ENCODE assay signal across 13 cellular contexts in genomic region chr10:80516506-80517075, GRCh38. TPM values are rescaled to one million over a fixed set of nuclear protein-coding genes. Genes with fewer than 3 reads are reported as not detected.
A peak's percentile ranks its signal among the peaks of the same experiment; 100 is the strongest.
DNase-seq lines count a peak whose midpoint lies in the region; ATAC-seq and TF ChIP-seq lines count a peak whose summit lies in the region.
"Had no signal": no experiment of that assay in that cellular context is flagged by ENCODE, and none has a peak within 500 bp of the region (broad histone marks: within the 10 kb centered on the region; RNA-seq: fewer than 3 reads in every experiment).

No MANE protein-coding gene starts in this region.

- no peaks in the 10 kb centered on the region for H3K27me3 Mint-ChIP-seq in activated naive CD4-positive, alpha-beta T cell treated with anti-CD3 and anti-CD28 coated beads, Interleukin-2, amount 50 U/mL, for 24 hours
- no peaks in the 10 kb centered on the region for H3K27me3 Mint-ChIP-seq in activated naive CD8-positive, alpha-beta T cell treated with anti-CD3 and anti-CD28 coated beads for 36 hours
- H3K27me3 Mint-ChIP-seq in naive thymus-derived CD4-positive, alpha-beta T cell, result no peaks in the 10 kb centered on the region
- H3K27me3 Mint-ChIP-seq in mesothelial cell of epicardium (ENCODE audit: low read depth), result no peaks in the 10 kb centered on the region

- H3K27ac ChIP-seq in naive thymus-derived CD4-positive, alpha-beta T cell (ENCODE audit: low read depth, low read length), result peak overlapping the region; percentile 27
- H3K27ac ChIP-seq in upper lobe of right lung, result no peak overlapping the region
- H3K27ac ChIP-seq: KMS-11 had no signal

- H3K27ac Mint-ChIP-seq in activated naive CD4-positive, alpha-beta T cell treated with anti-CD3 and anti-CD28 coated beads, Interleukin-2, amount 50 U/mL, for 24 hours, result peak overlapping the region; percentile 57
- peak overlapping the region; percentile 68 for H3K27ac Mint-ChIP-seq in activated naive CD8-positive, alpha-beta T cell treated with anti-CD3 and anti-CD28 coated beads for 36 hours
- peak overlapping the region; percentile 10 to 94 (median 71) for H3K27ac Mint-ChIP-seq in naive thymus-derived CD4-positive, alpha-beta T cell
- no peak overlapping the region for H3K27ac Mint-ChIP-seq in mesothelial cell of epicardium

- H3K36me3 ChIP-seq in naive thymus-derived CD4-positive, alpha-beta T cell (ENCODE audit: control insufficient read depth in 2 of 3, insufficient read depth in 3 of 3, low read length in 3 of 3), result peaks cover 35 to 100% (median 48%) of the 10 kb centered on the region in 3 experiments
- peaks cover 99% of the 10 kb centered on the region for H3K36me3 ChIP-seq in upper lobe of right lung

- no peak for ATAC-seq in naive thymus-derived CD4-positive, alpha-beta T cell
- ATAC-seq in upper lobe of right lung, result peak; percentile 7
- no peak for ATAC-seq in HG03521 (IDR thresholded peaks at IDR 0.05; ENCODE audit: unreplicated experiment)
- ATAC-seq: left lung had no signal

- no peak for DNase-seq in activated naive CD4-positive, alpha-beta T cell treated with Interleukin-2 at 50 U/mL for 16 hours
- DNase-seq in activated naive CD8-positive, alpha-beta T cell treated with anti-CD3 and anti-CD28 coated beads for 36 hours, result no peak
- no peak for DNase-seq in naive thymus-derived CD4-positive, alpha-beta T cell
- DNase-seq in upper lobe of right lung (no peak), mesothelial cell of epicardium (ENCODE audit: low spot score in 2 of 2, unreplicated experiment in 2 of 2) (no peak), NCI-H345 (lab: John Stamatoyannopoulos, UW) (no peak)
- DNase-seq: NCI-H1694 had no signal

- no peaks in the 10 kb centered on the region for H3K9me3 Mint-ChIP-seq in activated naive CD4-positive, alpha-beta T cell treated with anti-CD3 and anti-CD28 coated beads, Interleukin-2, amount 50 U/mL, for 24 hours
- H3K9me3 Mint-ChIP-seq in activated naive CD8-positive, alpha-beta T cell treated with anti-CD3 and anti-CD28 coated beads for 36 hours, result no peaks in the 10 kb centered on the region
- H3K9me3 Mint-ChIP-seq in naive thymus-derived CD4-positive, alpha-beta T cell, result peaks cover 0 to 3% (median 0%) of the 10 kb centered on the region in 11 donors
- no peaks in the 10 kb centered on the region for H3K9me3 Mint-ChIP-seq in mesothelial cell of epicardium

- peaks cover 23% of the 10 kb centered on the region for H3K4me1 Mint-ChIP-seq in activated naive CD4-positive, alpha-beta T cell treated with anti-CD3 and anti-CD28 coated beads, Interleukin-2, amount 50 U/mL, for 24 hours
- H3K4me1 Mint-ChIP-seq in activated naive CD8-positive, alpha-beta T cell treated with anti-CD3 and anti-CD28 coated beads for 36 hours, result peaks cover 33% of the 10 kb centered on the region
- H3K4me1 Mint-ChIP-seq in naive thymus-derived CD4-positive, alpha-beta T cell, result peaks cover 23 to 45% (median 33%) of the 10 kb centered on the region in 7 donors
- no peaks in the 10 kb centered on the region for H3K4me1 Mint-ChIP-seq in mesothelial cell of epicardium

- peaks cover 7% of the 10 kb centered on the region for H3K36me3 Mint-ChIP-seq in activated naive CD4-positive, alpha-beta T cell treated with anti-CD3 and anti-CD28 coated beads, Interleukin-2, amount 50 U/mL, for 24 hours
- peaks cover 23% of the 10 kb centered on the region for H3K36me3 Mint-ChIP-seq in activated naive CD8-positive, alpha-beta T cell treated with anti-CD3 and anti-CD28 coated beads for 36 hours
- peaks cover 5 to 49% (median 34%) of the 10 kb centered on the region in 5 donors for H3K36me3 Mint-ChIP-seq in naive thymus-derived CD4-positive, alpha-beta T cell
- H3K36me3 Mint-ChIP-seq in mesothelial cell of epicardium, result peaks cover 39% of the 10 kb centered on the region

- CTCF ChIA-PET in naive thymus-derived CD4-positive, alpha-beta T cell (lab: Charles Lee), result interaction anchor here (21.4 kb wide), 1 partner anchor 60 kb away, joined by 839 read pairs; the partner anchor contains the start of gene TSPAN14

- H3K27me3 ChIP-seq in naive thymus-derived CD4-positive, alpha-beta T cell (ENCODE audit: control insufficient read depth in 2 of 2, insufficient read depth in 2 of 2, low read length in 2 of 2), result no peaks in the 10 kb centered on the region
- H3K27me3 ChIP-seq in upper lobe of right lung, result no peaks in the 10 kb centered on the region
- H3K27me3 ChIP-seq: left lung had no signal

- H3K9me3 ChIP-seq in naive thymus-derived CD4-positive, alpha-beta T cell (ENCODE audit: control insufficient read depth in 2 of 3, low read length in 3 of 3), result no peaks in the 10 kb centered on the region
- no peaks in the 10 kb centered on the region for H3K9me3 ChIP-seq in upper lobe of right lung
- H3K9me3 ChIP-seq: left lung had no signal

- peaks cover 0 to 5% of the 10 kb centered on the region in 2 donors for H3K4me1 ChIP-seq in naive thymus-derived CD4-positive, alpha-beta T cell (ENCODE audit: control insufficient read depth in 2 of 2, insufficient read depth in 2 of 2, low read length in 2 of 2)
- peaks cover 21% of the 10 kb centered on the region for H3K4me1 ChIP-seq in upper lobe of right lung

- no peak overlapping the region for H3K4me3 Mint-ChIP-seq in activated naive CD4-positive, alpha-beta T cell treated with anti-CD3 and anti-CD28 coated beads, Interleukin-2, amount 50 U/mL, for 24 hours
- no peak overlapping the region for H3K4me3 Mint-ChIP-seq in activated naive CD8-positive, alpha-beta T cell treated with anti-CD3 and anti-CD28 coated beads for 36 hours
- H3K4me3 Mint-ChIP-seq in naive thymus-derived CD4-positive, alpha-beta T cell, result no peak overlapping the region
- no peak overlapping the region for H3K4me3 Mint-ChIP-seq in mesothelial cell of epicardium

- no peak overlapping the region for H3K4me3 ChIP-seq in naive thymus-derived CD4-positive, alpha-beta T cell (ENCODE audit: low read length)
- H3K4me3 ChIP-seq in upper lobe of right lung, result no peak overlapping the region
- H3K4me3 ChIP-seq: left lung had no signal

- intact Hi-C loops in naive thymus-derived CD4-positive, alpha-beta T cell (cut with micrococcal nuclease), result no loop called here
- intact Hi-C loops in upper lobe of right lung (cut with DNase I), result no loop called here

- POLR2A ChIA-PET in naive thymus-derived CD4-positive, alpha-beta T cell (lab: Charles Lee), result interaction anchor here (0.8 to 1.0 kb wide), 3 partner anchors 9 to 78 kb away, joined by 3 read pairs; no protein-coding TSS in a partner anchor

- no peak for TF ChIP-seq CTCF in upper lobe of right lung (IDR thresholded peaks at IDR 0.05)
- no peak for TF ChIP-seq CTCF in mesothelial cell of epicardium (IDR thresholded peaks at IDR 0.05; ENCODE audit: unreplicated experiment)

RNA-seq across cellular contexts. Expression of gene SH2D4B, which starts 21.1 kb away (rescaled TPM):
- total RNA-seq in activated naive CD8-positive, alpha-beta T cell treated with anti-CD3 and anti-CD28 coated beads for 36 hours, result under 1 TPM; 0.08 to 0.18 TPM
- under 1 TPM; 0.10 to 0.51 (median 0.14) TPM for total RNA-seq in naive thymus-derived CD4-positive, alpha-beta T cell
- not detected for polyA plus RNA-seq in naive thymus-derived CD4-positive, alpha-beta T cell
- total RNA-seq in upper lobe of right lung (0.43 TPM), mesothelial cell of epicardium (0.27 to 0.29 TPM (median 0.27 TPM) in 3 replicates)
- total RNA-seq: endothelial cell of umbilical vein had no signal
- polyA plus RNA-seq: endothelial cell of umbilical vein, urinary bladder had no signal
